14 cellular contexts compared by ENCODE assay signal in genomic region chr13:28392896-28393295, GRCh38.
"Had no signal": no experiment of that assay in that cellular context is flagged by ENCODE, and none has a peak within 500 bp of the region (broad histone marks: within the 10 kb centered on the region; RNA-seq: fewer than 3 reads in every experiment).

No MANE protein-coding gene starts in this region.

- H3K4me1 ChIP-seq: testis had no signal

- ATAC-seq: activated CD8-positive, alpha-beta T cell treated with anti-CD3 and anti-CD28 coated beads, Interleukin-2, amount 10 ng/mL, durations not matched to agents 7 days and 5 days; activated naive CD8-positive, alpha-beta T cell treated with anti-CD3 and anti-CD28 coated beads, Interleukin-2, amount 50 U/mL, for 24 hours; T-cell had no signal

- H3K4me1 Mint-ChIP-seq: activated naive CD8-positive, alpha-beta T cell treated with anti-CD3 and anti-CD28 coated beads, Interleukin-2, amount 50 U/mL, for 24 hours; T-cell had no signal

- H3K27me3 Mint-ChIP-seq: activated naive CD8-positive, alpha-beta T cell treated with anti-CD3 and anti-CD28 coated beads, Interleukin-2, amount 50 U/mL, for 24 hours; stimulated activated naive CD8-positive, alpha-beta T cell treated with anti-CD3 and anti-CD28 coated beads, Interleukin-15, Interleukin-2, amounts not matched to agents 100 ng/mL and 50 ng/mL, for 24 hours had no signal

- H3K4me3 Mint-ChIP-seq: activated CD8-positive, alpha-beta T cell treated with anti-CD3 and anti-CD28 coated beads, Interleukin-2, amount 10 ng/mL, durations not matched to agents 7 days and 5 days; activated naive CD8-positive, alpha-beta T cell treated with anti-CD3 and anti-CD28 coated beads, Interleukin-2, amount 50 U/mL, for 24 hours; activated T-helper 1 cell treated with anti-CD3 and anti-CD28 coated beads, Interleukin-12 subunit alpha, Interleukin-12 subunit beta, Interleukin-2, Interleukin-4 antibody, amounts not matched to agents 30 ng/mL and 10 ng/mL and 1 ng/mL, durations not matched to agents 14 hours and 24 hours and 36 hours; nephron; stimulated activated naive CD8-positive, alpha-beta T cell treated with anti-CD3 and anti-CD28 coated beads, Interleukin-15, Interleukin-2, amounts not matched to agents 100 ng/mL and 50 ng/mL, for 24 hours; T-cell had no signal

- DNase-seq: activated CD4-positive, alpha-beta T cell treated with anti-CD3 and anti-CD28 coated beads for 4 hours; activated CD8-positive, alpha-beta memory T cell treated with anti-CD3 and anti-CD28 coated beads, Interleukin-2, amount 50 U/mL, for 48 hours; activated CD8-positive, alpha-beta T cell treated with anti-CD3 and anti-CD28 coated beads, Interleukin-2, amount 10 ng/mL, durations not matched to agents 7 days and 5 days; activated naive CD4-positive, alpha-beta T cell; activated naive CD8-positive, alpha-beta T cell treated with anti-CD3 and anti-CD28 coated beads, Interleukin-2, amount 50 U/mL, for 24 hours; mammary epithelial cell; stimulated activated CD4-positive, alpha-beta T cell treated with anti-CD3 and anti-CD28 coated beads, Interleukin-15, amount 100 ng/mL, for 24 hours; stimulated activated CD4-positive, alpha-beta T cell treated with anti-CD3 and anti-CD28 coated beads, Interleukin-4, amount 100 ng/mL, for 24 hours; T-cell; testis; WERI-Rb-1 had no signal

- H3K4me3 ChIP-seq: testis had no signal

- H3K27ac Mint-ChIP-seq: activated CD8-positive, alpha-beta T cell treated with anti-CD3 and anti-CD28 coated beads, Interleukin-2, amount 10 ng/mL, durations not matched to agents 7 days and 5 days; activated naive CD8-positive, alpha-beta T cell treated with anti-CD3 and anti-CD28 coated beads, Interleukin-2, amount 50 U/mL, for 24 hours; activated T-helper 1 cell treated with anti-CD3 and anti-CD28 coated beads, Interleukin-12 subunit alpha, Interleukin-12 subunit beta, Interleukin-2, Interleukin-4 antibody, amounts not matched to agents 30 ng/mL and 10 ng/mL and 1 ng/mL, durations not matched to agents 14 hours and 24 hours and 36 hours; nephron; stimulated activated naive CD8-positive, alpha-beta T cell treated with anti-CD3 and anti-CD28 coated beads, Interleukin-15, Interleukin-2, amounts not matched to agents 100 ng/mL and 50 ng/mL, for 24 hours; T-cell had no signal

- H3K9me3 Mint-ChIP-seq: activated naive CD8-positive, alpha-beta T cell treated with anti-CD3 and anti-CD28 coated beads, Interleukin-2, amount 50 U/mL, for 24 hours; activated T-helper 1 cell treated with anti-CD3 and anti-CD28 coated beads, Interleukin-12 subunit alpha, Interleukin-12 subunit beta, Interleukin-2, Interleukin-4 antibody, amounts not matched to agents 30 ng/mL and 10 ng/mL and 1 ng/mL, durations not matched to agents 14 hours and 24 hours and 36 hours; nephron; stimulated activated naive CD8-positive, alpha-beta T cell treated with anti-CD3 and anti-CD28 coated beads, Interleukin-15, Interleukin-2, amounts not matched to agents 100 ng/mL and 50 ng/mL, for 24 hours; T-cell had no signal

- H3K36me3 Mint-ChIP-seq: T-cell had no signal

- H3K27me3 ChIP-seq: testis had no signal

- H3K36me3 ChIP-seq: WERI-Rb-1 had no signal

- H3K9me3 ChIP-seq: testis had no signal

- H3K27ac ChIP-seq: testis, WERI-Rb-1 had no signal
